Comparison of ENCODE assay signal across 19 cellular contexts in the genomic region with DNA sequence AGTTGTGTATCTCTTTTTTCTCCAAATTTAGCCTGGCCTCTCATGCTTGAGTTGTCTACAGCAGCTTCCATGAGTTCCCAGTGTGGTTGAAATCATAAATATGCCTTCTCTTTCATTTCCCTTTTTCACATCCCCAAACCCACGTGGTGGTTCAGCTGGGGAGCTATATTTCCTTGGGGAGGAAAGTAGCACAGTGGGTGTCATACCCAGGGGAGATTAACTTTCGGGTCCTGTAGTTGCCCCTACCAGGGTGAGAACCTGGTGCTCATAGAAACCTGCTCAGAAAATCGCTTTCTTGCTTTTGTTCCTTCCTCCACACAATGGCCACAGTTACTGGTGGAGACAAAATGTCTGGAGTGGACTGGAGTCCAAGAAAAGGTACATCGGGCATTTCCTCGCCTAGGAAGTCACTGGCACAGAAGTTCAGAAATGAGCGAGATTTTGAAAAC. TPM values are rescaled to one million over a fixed set of nuclear protein-coding genes. Genes with fewer than 3 reads are reported as not detected.
DNase-seq lines count a peak whose midpoint lies in the region; ATAC-seq, FAIRE-seq and TF ChIP-seq lines count a peak whose summit lies in the region.
"Had no signal": no experiment of that assay in that cellular context is flagged by ENCODE, and none has a peak within 500 bp of the region (broad histone marks: within the 10 kb centered on the region; RNA-seq: fewer than 3 reads in every experiment).

No MANE protein-coding gene starts in this region.

- H3K36me3 ChIP-seq in BLaER1 treated with 17β-estradiol and CSF1 and Interleukin-3, amounts not matched to agents 10 nM and 100 nM: peaks cover 0 to 5% (median 0%) of the 10 kb centered on the region in 11 experiments; a peak in 1 of 22 replicates
- no peaks in the 10 kb centered on the region for H3K36me3 ChIP-seq in OCI-LY3 (replicated peaks; ENCODE audit: low read depth, low read length)
- H3K36me3 ChIP-seq: brain microvascular endothelial cell, esophagus squamous epithelium, SJSA1 had no signal

- peak overlapping the region; percentile 73 to 96 (median 91) for H3K4me2 ChIP-seq in BLaER1 treated with 17β-estradiol and CSF1 and Interleukin-3, amounts not matched to agents 10 nM and 100 nM
- peak overlapping the region; percentile 57 for H3K4me2 ChIP-seq in OCI-LY3 (ENCODE audit: low read length)

- no peak for FAIRE-seq in GM12891 (lab: Jason Lieb, UNC)

- in situ Hi-C loops in G401 (cut with HindIII; ENCODE audit: low sequenced_read_pairs): no loop called here

- TF ChIP-seq CTCF in OCI-LY3 (IDR thresholded peaks at IDR 0.05; ENCODE audit: low read depth, low read length): no peak

- peaks cover 0 to 9% (median 0%) of the 10 kb centered on the region in 11 experiments; a peak in 1 of 22 replicates for H3K9me3 ChIP-seq in BLaER1 treated with 17β-estradiol and CSF1 and Interleukin-3, amounts not matched to agents 10 nM and 100 nM (replicated peaks in 1 of 11)
- H3K9me3 ChIP-seq in OCI-LY3 (ENCODE audit: insufficient read depth, low read length): no peaks in the 10 kb centered on the region
- H3K9me3 ChIP-seq: esophagus squamous epithelium, SJSA1 had no signal

- peaks cover 0 to 9% (median 0%) of the 10 kb centered on the region in 11 experiments; a peak in 2 of 22 replicates for H3K27me3 ChIP-seq in BLaER1 treated with 17β-estradiol and CSF1 and Interleukin-3, amounts not matched to agents 10 nM and 100 nM
- peaks cover 56% of the 10 kb centered on the region for H3K27me3 ChIP-seq in OCI-LY3 (ENCODE audit: low read depth, low read length)
- H3K27me3 ChIP-seq: brain microvascular endothelial cell had no signal

- H3K4me3 ChIP-seq in BLaER1 treated with 17β-estradiol and CSF1 and Interleukin-3, amounts not matched to agents 10 nM and 100 nM: peak overlapping the region in 9 of 10 experiments; percentile 10 to 40 (median 36); a peak in 11 of 20 replicates
- peak overlapping the region; percentile 30 for H3K4me3 ChIP-seq in OCI-LY3 (ENCODE audit: low read length)
- H3K4me3 ChIP-seq: dorsolateral prefrontal cortex, esophagus squamous epithelium, SJSA1 had no signal

- ATAC-seq in HG02973 (IDR thresholded peaks at IDR 0.05; ENCODE audit: unreplicated experiment) (no peak), HG02642 (IDR thresholded peaks at IDR 0.05; ENCODE audit: poor library complexity, unreplicated experiment) (no peak), GM18505 (IDR thresholded peaks at IDR 0.05; ENCODE audit: unreplicated experiment) (no peak)

- no peak overlapping the region for H2AFZ ChIP-seq in OCI-LY3 (ENCODE audit: low read depth, low read length)

- peaks cover 73 to 95% (median 86%) of the 10 kb centered on the region in 10 experiments for H3K4me1 ChIP-seq in BLaER1 treated with 17β-estradiol and CSF1 and Interleukin-3, amounts not matched to agents 10 nM and 100 nM
- H3K4me1 ChIP-seq in OCI-LY3 (ENCODE audit: low read length): peaks cover 38% of the 10 kb centered on the region
- H3K4me1 ChIP-seq: esophagus squamous epithelium, SJSA1 had no signal

- peak overlapping the region; percentile 60 to 76 (median 67); a peak in 20 of 22 replicates for H3K9ac ChIP-seq in BLaER1 treated with 17β-estradiol and CSF1 and Interleukin-3, amounts not matched to agents 10 nM and 100 nM
- no peak overlapping the region; the same call in 1 of the 2 replicates for H3K9ac ChIP-seq in OCI-LY3 (ENCODE audit: low read length)

- no peak for DNase-seq in GM12891 (ENCODE audit: insufficient read length, low spot score)
- peak; percentile 28 for DNase-seq in midbrain (lab: John Stamatoyannopoulos, UW)
- no peak for DNase-seq in G401 (ENCODE audit: low spot score)
- DNase-seq: brain microvascular endothelial cell, dorsolateral prefrontal cortex, esophagus squamous epithelium, HFFc6, mammary epithelial cell, NCI-H1105 treated with DMSO at 0.1 percent for 48 hours, NCI-H2171, NCI-H82 had no signal

- peak overlapping the region; percentile 52 to 90 (median 80); a peak in 21 of 22 replicates for H3K27ac ChIP-seq in BLaER1 treated with 17β-estradiol and CSF1 and Interleukin-3, amounts not matched to agents 10 nM and 100 nM
- peak overlapping the region; percentile 64 for H3K27ac ChIP-seq in OCI-LY3 (ENCODE audit: low read length)
- H3K27ac ChIP-seq: brain microvascular endothelial cell, esophagus squamous epithelium, SJSA1 had no signal

- peaks cover 0 to 2% (median 0%) of the 10 kb centered on the region in 11 experiments; a peak in 1 of 22 replicates for H4K20me1 ChIP-seq in BLaER1 treated with 17β-estradiol and CSF1 and Interleukin-3, amounts not matched to agents 10 nM and 100 nM
- H4K20me1 ChIP-seq in OCI-LY3 (ENCODE audit: insufficient read depth, low read length): no peaks in the 10 kb centered on the region

- TF ChIP-seq POLR2A in GM12891 (IDR thresholded peaks at IDR 0.05; ENCODE audit: low read depth, low read length): no peak
- no peak for TF ChIP-seq POLR2A in GM18505 (IDR thresholded peaks at IDR 0.05; ENCODE audit: borderline replicate concordance, extremely low read depth, insufficient read depth, insufficient read length)

- H3K79me2 ChIP-seq in OCI-LY3 (ENCODE audit: low read length): no peaks in the 10 kb centered on the region

TF ChIP-seq in GM12891, 5 proteins besides CTCF, POLR2A, EP300 and RAD21:
- no peak for TF ChIP-seq POU2F2 (IDR thresholded peaks at IDR 0.05; ENCODE audit: low read depth, low read length)
- TF ChIP-seq SPI1 (IDR thresholded peaks at IDR 0.05; ENCODE audit: low read depth, low read length): peak; percentile 96
- no peak for TF ChIP-seq TAF1 (IDR thresholded peaks at IDR 0.05; ENCODE audit: low read depth, low read length)

RNA-seq across cellular contexts. Expression of gene LILRA4, which starts 7.0 kb away (rescaled TPM):
- polyA plus RNA-seq in GM12891 (2012; ENCODE audit: low read depth, missing spikeins): 0.09 TPM
- not detected in 2 replicates for total RNA-seq in G401 (2014; rRNA removed; shearing (Covaris generic))
- total RNA-seq: HFFc6, mammary epithelial cell, neural crest cell, renal cortical epithelial cell, SJSA1 had no signal
- polyA plus RNA-seq: mammary epithelial cell had no signal

RNA-seq across cellular contexts. Expression of gene LAIR1, which starts 18.8 kb away (rescaled TPM):
- polyA plus RNA-seq in GM12891 (2012; ENCODE audit: low read depth, missing spikeins): 0.03 TPM
- 0.37 TPM in 1 of 2 replicates, not detected in the other for total RNA-seq in G401 (2014; rRNA removed; shearing (Covaris generic))
- total RNA-seq: HFFc6, mammary epithelial cell, neural crest cell, renal cortical epithelial cell, SJSA1 had no signal
- polyA plus RNA-seq: mammary epithelial cell had no signal

RNA-seq across cellular contexts. Expression of gene LILRA5, which starts 33.0 kb away (rescaled TPM):
- not detected for polyA plus RNA-seq in GM12891 (2012; ENCODE audit: low read depth, missing spikeins)
- not detected in 2 replicates for total RNA-seq in G401 (2014; rRNA removed; shearing (Covaris generic))
- total RNA-seq: HFFc6, mammary epithelial cell, neural crest cell, renal cortical epithelial cell, SJSA1 had no signal
- polyA plus RNA-seq: mammary epithelial cell had no signal
